ENCODE assay signal across 19 cellular contexts in the genomic region with DNA sequence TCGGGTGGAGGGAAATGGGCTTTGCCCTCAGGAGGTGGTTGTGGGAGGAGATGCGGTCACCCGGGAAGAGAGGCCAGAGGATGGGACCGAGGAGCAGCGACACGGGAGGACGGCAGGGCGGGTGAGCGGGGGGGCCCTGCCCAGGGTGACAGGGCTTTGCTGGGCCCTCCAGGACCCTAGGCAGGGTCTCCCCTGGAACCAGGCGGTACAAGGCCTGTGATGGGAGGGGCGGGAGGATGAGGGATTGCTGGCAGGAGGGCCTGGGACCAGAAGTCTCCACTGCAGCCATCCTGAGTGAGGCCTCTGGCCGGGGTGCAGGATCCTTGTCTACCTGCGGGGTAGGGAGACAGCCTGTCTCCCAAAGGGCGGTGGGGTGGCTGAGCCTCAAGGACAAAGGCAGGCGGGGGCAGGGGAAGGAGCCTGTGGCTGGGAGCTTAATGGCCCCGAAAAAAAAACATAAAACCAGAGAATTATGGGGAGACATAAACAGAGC.
DNase-seq lines count a peak whose midpoint lies in the region; TF ChIP-seq lines count a peak whose summit lies in the region.
"Had no signal": no experiment of that assay in that cellular context is flagged by ENCODE, and none has a peak within 500 bp of the region (broad histone marks: within the 10 kb centered on the region; RNA-seq: fewer than 3 reads in every experiment).

No MANE protein-coding gene starts in this region.

- TF ChIP-seq CTCF in AG04450 (IDR thresholded peaks at IDR 0.05; ENCODE audit: low read depth, low read length) (no peak), HEK293 (tag by site-specific recombination; IDR thresholded peaks at IDR 0.05) (no peak), esophagus squamous epithelium (IDR thresholded peaks at IDR 0.05) (no peak), prostate gland (IDR thresholded peaks at IDR 0.05) (no peak), ovary (IDR thresholded peaks at IDR 0.05) (no peak)

- peak overlapping the region; percentile 11 for H3K27ac ChIP-seq in AG04450 (ENCODE audit: low read depth, low read length)
- H3K27ac ChIP-seq in HEK293 (ENCODE audit: extremely low read depth, low read depth, low read length) = peak overlapping the region; percentile 41; the same call in 1 of the 2 replicates
- H3K27ac ChIP-seq in esophagus squamous epithelium = peak overlapping the region; percentile 29 to 69 (median 50)
- peak overlapping the region; percentile 58 to 60 for H3K27ac ChIP-seq in prostate gland
- H3K27ac ChIP-seq in ovary = no peak overlapping the region
- H3K27ac ChIP-seq: ascending aorta, GM23248, KMS-11, left lung had no signal

- DNase-seq in AG04450 (ENCODE audit: low read depth, low spot score) (no peak), esophagus squamous epithelium (lab: John Stamatoyannopoulos, UW) (no peak), prostate gland (ENCODE audit: low spot score) (no peak), NCI-H1694 treated with DMSO at 0.1 percent for 48 hours (lab: John Stamatoyannopoulos, UW) (no peak), NCI-H2107 (lab: John Stamatoyannopoulos, UW) (no peak), dermis blood vessel endothelial cell (no peak), ovary (no peak)
- DNase-seq: activated CD4-positive, alpha-beta T cell treated with anti-CD3 and anti-CD28 coated beads for 36 hours; activated CD8-positive, alpha-beta memory T cell treated with anti-CD3 and anti-CD28 coated beads, Interleukin-2, amount 50 U/mL, for 48 hours; Calu3; GM23248; left lung; naive B cell; NCI-H1436; NCI-H510A had no signal

- TF ChIP-seq POLR2A in esophagus squamous epithelium (IDR thresholded peaks at IDR 0.05) = no peak
- TF ChIP-seq POLR2A in prostate gland (IDR thresholded peaks at IDR 0.05) = no peak
- TF ChIP-seq POLR2A in ovary (IDR thresholded peaks at IDR 0.05) = no peak

- peaks cover 0 to 8% of the 10 kb centered on the region in 2 experiments; a peak in 1 of 3 replicates for H3K36me3 ChIP-seq in HEK293 (ENCODE audit: control insufficient read depth in 2 of 2, insufficient read depth in 1 of 2, low read length in 2 of 2)
- no peaks in the 10 kb centered on the region for H3K36me3 ChIP-seq in esophagus squamous epithelium
- H3K36me3 ChIP-seq in prostate gland = no peaks in the 10 kb centered on the region
- no peaks in the 10 kb centered on the region for H3K36me3 ChIP-seq in ovary
- H3K36me3 ChIP-seq: ascending aorta had no signal

- no peak for TF ChIP-seq EP300 in ovary (IDR thresholded peaks at IDR 0.05)

- CTCF ChIA-PET in AG04450 (lab: Charles Lee) (no interaction called here), HEK293 (lab: Yijun Ruan, JAX) (interaction anchor here (0.9 kb wide), 1 partner anchor 11 kb away, joined by 3 read pairs; no protein-coding TSS in a partner anchor)

- H3K4me1 ChIP-seq in HEK293 (ENCODE audit: control insufficient read depth, insufficient read depth, low read length) (peaks cover 13% of the 10 kb centered on the region), esophagus squamous epithelium (peaks cover 18 to 90% (median 44%) of the 10 kb centered on the region in 3 donors), prostate gland (replicated peaks) (peaks cover 26% of the 10 kb centered on the region), ovary (ENCODE audit: insufficient read depth) (peaks cover 27% of the 10 kb centered on the region)

- H3K4me3 ChIP-seq in AG04450 (ENCODE audit: low read depth, low read length) (no peak overlapping the region), HEK293 (ENCODE audit: low read depth, low read length) (no peak overlapping the region), esophagus squamous epithelium (no peak overlapping the region), prostate gland (no peak overlapping the region), ovary (no peak overlapping the region)
- H3K4me3 ChIP-seq: ascending aorta, GM12878, GM23248, left lung had no signal

- intact Hi-C loops in esophagus squamous epithelium (cut with DNase I) (loop anchor here (10.0 kb wide), 1 partner anchor 85 kb away; a partner anchor contains a TSS), prostate gland (cut with DNase I) (no loop called here), ovary (cut with DNase I) (no loop called here)

- H3K9me3 ChIP-seq in AG04450 (ENCODE audit: control insufficient read depth, insufficient read depth, low read length) (no peaks in the 10 kb centered on the region), HEK293 (ENCODE audit: control insufficient read depth, insufficient read depth, low read depth, low read length) (no peaks in the 10 kb centered on the region), esophagus squamous epithelium (no peaks in the 10 kb centered on the region), prostate gland (no peaks in the 10 kb centered on the region), ovary (no peaks in the 10 kb centered on the region)
- H3K9me3 ChIP-seq: ascending aorta, left lung had no signal

- 77 to 88% methylated on average over 7 to 8 of the region's 16 CpGs for WGBS in esophagus squamous epithelium, 2 donors
- 68% methylated on average over 16 of the region's 16 CpGs for WGBS in prostate gland
- WGBS in ovary, 3 donors = 52 to 68% (median 64%) methylated on average over 16 of the region's 16 CpGs

- H3K27me3 ChIP-seq in AG04450 (ENCODE audit: control insufficient read depth, insufficient read depth, low read length) (no peaks in the 10 kb centered on the region), esophagus squamous epithelium (no peaks in the 10 kb centered on the region), prostate gland (replicated peaks; ENCODE audit: insufficient read depth) (no peaks in the 10 kb centered on the region), ovary (no peaks in the 10 kb centered on the region)
- H3K27me3 ChIP-seq: ascending aorta, left lung had no signal

- POLR2A ChIA-PET in AG04450 (lab: Yijun Ruan, JAX) (interaction anchor here (0.5 kb wide), 1 partner anchor 9 kb away, joined by 5 read pairs; no protein-coding TSS in a partner anchor), HEK293 (lab: Yijun Ruan, JAX) (no interaction called here)

TF ChIP-seq in HEK293, 187 proteins besides CTCF, POLR2A, EP300 and RAD21 (continues in another document):
- TF ChIP-seq ZIC2 (tag by site-specific recombination; IDR thresholded peaks at IDR 0.05) (peak; percentile 39; the same call in 1 of the 2 replicates), ZNF514 (tag by site-specific recombination; IDR thresholded peaks at IDR 0.05) (no peak), ZNF184 (tag by site-specific recombination; IDR thresholded peaks at IDR 0.05) (no peak)
- TF ChIP-seq, protein P1, sequence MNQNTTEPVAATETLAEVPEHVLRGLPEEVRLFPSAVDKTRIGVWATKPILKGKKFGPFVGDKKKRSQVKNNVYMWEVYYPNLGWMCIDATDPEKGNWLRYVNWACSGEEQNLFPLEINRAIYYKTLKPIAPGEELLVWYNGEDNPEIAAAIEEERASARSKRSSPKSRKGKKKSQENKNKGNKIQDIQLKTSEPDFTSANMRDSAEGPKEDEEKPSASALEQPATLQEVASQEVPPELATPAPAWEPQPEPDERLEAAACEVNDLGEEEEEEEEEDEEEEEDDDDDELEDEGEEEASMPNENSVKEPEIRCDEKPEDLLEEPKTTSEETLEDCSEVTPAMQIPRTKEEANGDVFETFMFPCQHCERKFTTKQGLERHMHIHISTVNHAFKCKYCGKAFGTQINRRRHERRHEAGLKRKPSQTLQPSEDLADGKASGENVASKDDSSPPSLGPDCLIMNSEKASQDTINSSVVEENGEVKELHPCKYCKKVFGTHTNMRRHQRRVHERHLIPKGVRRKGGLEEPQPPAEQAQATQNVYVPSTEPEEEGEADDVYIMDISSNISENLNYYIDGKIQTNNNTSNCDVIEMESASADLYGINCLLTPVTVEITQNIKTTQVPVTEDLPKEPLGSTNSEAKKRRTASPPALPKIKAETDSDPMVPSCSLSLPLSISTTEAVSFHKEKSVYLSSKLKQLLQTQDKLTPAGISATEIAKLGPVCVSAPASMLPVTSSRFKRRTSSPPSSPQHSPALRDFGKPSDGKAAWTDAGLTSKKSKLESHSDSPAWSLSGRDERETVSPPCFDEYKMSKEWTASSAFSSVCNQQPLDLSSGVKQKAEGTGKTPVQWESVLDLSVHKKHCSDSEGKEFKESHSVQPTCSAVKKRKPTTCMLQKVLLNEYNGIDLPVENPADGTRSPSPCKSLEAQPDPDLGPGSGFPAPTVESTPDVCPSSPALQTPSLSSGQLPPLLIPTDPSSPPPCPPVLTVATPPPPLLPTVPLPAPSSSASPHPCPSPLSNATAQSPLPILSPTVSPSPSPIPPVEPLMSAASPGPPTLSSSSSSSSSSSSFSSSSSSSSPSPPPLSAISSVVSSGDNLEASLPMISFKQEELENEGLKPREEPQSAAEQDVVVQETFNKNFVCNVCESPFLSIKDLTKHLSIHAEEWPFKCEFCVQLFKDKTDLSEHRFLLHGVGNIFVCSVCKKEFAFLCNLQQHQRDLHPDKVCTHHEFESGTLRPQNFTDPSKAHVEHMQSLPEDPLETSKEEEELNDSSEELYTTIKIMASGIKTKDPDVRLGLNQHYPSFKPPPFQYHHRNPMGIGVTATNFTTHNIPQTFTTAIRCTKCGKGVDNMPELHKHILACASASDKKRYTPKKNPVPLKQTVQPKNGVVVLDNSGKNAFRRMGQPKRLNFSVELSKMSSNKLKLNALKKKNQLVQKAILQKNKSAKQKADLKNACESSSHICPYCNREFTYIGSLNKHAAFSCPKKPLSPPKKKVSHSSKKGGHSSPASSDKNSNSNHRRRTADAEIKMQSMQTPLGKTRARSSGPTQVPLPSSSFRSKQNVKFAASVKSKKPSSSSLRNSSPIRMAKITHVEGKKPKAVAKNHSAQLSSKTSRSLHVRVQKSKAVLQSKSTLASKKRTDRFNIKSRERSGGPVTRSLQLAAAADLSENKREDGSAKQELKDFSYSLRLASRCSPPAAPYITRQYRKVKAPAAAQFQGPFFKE (tag by site-specific recombination; IDR thresholded peaks at IDR 0.05; ENCODE audit: borderline replicate concordance) = no peak

Comparison
In these comparisons a context has a peak if more than half of its experiments do, and no peak if none do; other contexts are left out.
1. H3K27ac ChIP-seq: peak in AG04450 (single experiment), HEK293 (single experiment), esophagus squamous epithelium (4 of 4) and prostate gland (2 of 2); none in ovary (0 of 2).